10 cellular contexts compared by ENCODE assay signal in genomic region chr12:95385246-95385645, GRCh38.
DNase-seq lines count a peak whose midpoint lies in the region; ATAC-seq and TF ChIP-seq lines count a peak whose summit lies in the region.
"Had no signal": no experiment of that assay in that cellular context is flagged by ENCODE, and none has a peak within 500 bp of the region (broad histone marks: within the 10 kb centered on the region; RNA-seq: fewer than 3 reads in every experiment).

No MANE protein-coding gene starts in this region.

- ATAC-seq in Right ventricle myocardium superior (ENCODE audit: poor library complexity) (peak; percentile 93), HG03097 (IDR thresholded peaks at IDR 0.05; ENCODE audit: low FRiP score, unreplicated experiment) (no peak)

- no peaks in the 10 kb centered on the region for H3K4me1 Mint-ChIP-seq in activated CD4-positive, alpha-beta memory T cell treated with anti-CD3 and anti-CD28 coated beads for 36 hours (ENCODE audit: low read depth)

- H3K36me3 Mint-ChIP-seq in activated CD4-positive, alpha-beta memory T cell treated with anti-CD3 and anti-CD28 coated beads for 36 hours: no peaks in the 10 kb centered on the region

- H3K4me3 ChIP-seq in ascending aorta (peak overlapping the region; percentile 55 to 58), retinal pigment epithelial cell (ENCODE audit: low read length) (no peak overlapping the region)

- H3K27me3 Mint-ChIP-seq in activated CD4-positive, alpha-beta memory T cell treated with anti-CD3 and anti-CD28 coated beads for 36 hours: peaks cover 4% of the 10 kb centered on the region

- no peak overlapping the region for H3K27ac Mint-ChIP-seq in activated CD4-positive, alpha-beta memory T cell treated with anti-CD3 and anti-CD28 coated beads for 36 hours

- CTCF ChIA-PET in activated CD4-positive, alpha-beta memory T cell treated with anti-CD3 and anti-CD28 coated beads for 36 hours (lab: Charles Lee): no interaction called here

- H3K4me1 ChIP-seq in ascending aorta: peaks cover 5 to 25% of the 10 kb centered on the region in 2 donors
- H3K4me1 ChIP-seq: spleen had no signal

- H3K9me3 ChIP-seq in ascending aorta: no peaks in the 10 kb centered on the region
- H3K9me3 ChIP-seq: spleen had no signal

- H3K27ac ChIP-seq in ascending aorta: peak overlapping the region; percentile 82 to 90

- no peak for TF ChIP-seq CTCF in ascending aorta (IDR thresholded peaks at IDR 0.05)
- TF ChIP-seq CTCF in retinal pigment epithelial cell (conservative IDR thresholded peaks at IDR 0.05; ENCODE audit: low read depth, low read length): peak; percentile 10

- H3K27me3 ChIP-seq in ascending aorta: no peaks in the 10 kb centered on the region
- H3K27me3 ChIP-seq: spleen had no signal

- H3K36me3 ChIP-seq in ascending aorta: no peaks in the 10 kb centered on the region
- H3K36me3 ChIP-seq: spleen had no signal

- POLR2A ChIA-PET in activated CD4-positive, alpha-beta memory T cell treated with anti-CD3 and anti-CD28 coated beads for 36 hours (lab: Charles Lee): no interaction called here

- H3K9me3 Mint-ChIP-seq in activated CD4-positive, alpha-beta memory T cell treated with anti-CD3 and anti-CD28 coated beads for 36 hours: no peaks in the 10 kb centered on the region

- intact Hi-C loops in ascending aorta (cut with DNase I) (loop anchor here (2.0 kb wide), 1 partner anchor 34 kb away; no protein-coding TSS in a partner anchor), Right ventricle myocardium superior (cut with DNase I) (loop anchor here (5.0 kb wide), 1 partner anchor 87 kb away; the partner anchor contains the start of gene METAP2)
- intact Hi-C loops in activated CD4-positive, alpha-beta memory T cell treated with anti-CD3 and anti-CD28 coated beads for 36 hours (cut with micrococcal nuclease): no loop called here

- H3K4me3 Mint-ChIP-seq in activated CD4-positive, alpha-beta memory T cell treated with anti-CD3 and anti-CD28 coated beads for 36 hours: no peak overlapping the region

- peak; percentile 13 for DNase-seq in Daoy (ENCODE audit: low read depth)
- DNase-seq in ascending aorta (ENCODE audit: low spot score in 2 of 2): peak in 1 of 2 donors; percentile 69
- DNase-seq in Right ventricle myocardium superior: no peak
- DNase-seq in retinal pigment epithelial cell (ENCODE audit: low read depth): peak; percentile 14
- no peak for DNase-seq in activated naive CD4-positive, alpha-beta T cell treated with Interleukin-2 at 50 U/mL for 16 hours
- DNase-seq in epidermal melanocyte (ENCODE audit: insufficient read length, low spot score): no peak
- no peak for DNase-seq in activated CD4-positive, alpha-beta memory T cell treated with anti-CD3 and anti-CD28 coated beads for 36 hours
- DNase-seq: spleen, trophoblast cell had no signal

Comparison
In these comparisons a context has a peak if more than half of its experiments do, and no peak if none do; other contexts are left out.
1. DNase-seq: peak in Daoy (single experiment) and retinal pigment epithelial cell (single experiment); none in Right ventricle myocardium superior (single experiment), activated naive CD4-positive, alpha-beta T cell treated with Interleukin-2 at 50 U/mL for 16 hours (single experiment), epidermal melanocyte (single experiment) and activated CD4-positive, alpha-beta memory T cell treated with anti-CD3 and anti-CD28 coated beads for 36 hours (single experiment).